In genomic region chr4:52665592-52665991, GRCh38 we compare ENCODE assay signal across 9 cellular contexts. TPM values are rescaled to one million over a fixed set of nuclear protein-coding genes. Genes with fewer than 3 reads are reported as not detected.
DNase-seq lines count a peak whose midpoint lies in the region; ATAC-seq, FAIRE-seq and TF ChIP-seq lines count a peak whose summit lies in the region.
"Had no signal": no experiment of that assay in that cellular context is flagged by ENCODE, and none has a peak within 500 bp of the region (broad histone marks: within the 10 kb centered on the region; RNA-seq: fewer than 3 reads in every experiment).

No MANE protein-coding gene starts in this region.

- TF ChIP-seq RAD21 in H1 (IDR thresholded peaks at IDR 0.05 in 1 of 2, conservative IDR thresholded peaks at IDR 0.05 in 1 of 2; ENCODE audit: low read depth in 2 of 2, low read length in 2 of 2): peak; percentile 67 to 73

- no peak overlapping the region for H4K8ac ChIP-seq in H1 (ENCODE audit: extremely low read depth, insufficient read depth, low read length)

- TF ChIP-seq CTCF in DOHH2 (IDR thresholded peaks at IDR 0.05; ENCODE audit: low read depth, low read length, poor library complexity, severe bottlenecking): peak; percentile 65
- peak in 2 of 3 experiments; percentile 42 to 57; a peak in 2 of 4 replicates for TF ChIP-seq CTCF in H1 (IDR thresholded peaks at IDR 0.05; ENCODE audit: control extremely low read depth in 1 of 3, insufficient read depth in 1 of 3, low read depth in 1 of 3, low read length in 3 of 3)
- TF ChIP-seq CTCF in thyroid gland (IDR thresholded peaks at IDR 0.05): peak in 3 of 6 experiments; percentile 6 to 35 (median 14)

- no peak overlapping the region for H4K5ac ChIP-seq in H1 (ENCODE audit: insufficient read length, low read depth, low read length)

- peaks cover 16% of the 10 kb centered on the region for H3K9me3 ChIP-seq in DOHH2 (ENCODE audit: control insufficient read depth, insufficient read depth, low read length)
- no peaks in the 10 kb centered on the region for H3K9me3 ChIP-seq in Karpas-422 (ENCODE audit: low read length)
- H3K9me3 ChIP-seq in H1 (ENCODE audit: insufficient read depth in 2 of 2, low read depth in 1 of 2, low read length in 1 of 2): peaks cover 0 to 8% of the 10 kb centered on the region in 2 experiments; a peak in 2 of 4 replicates
- H3K9me3 ChIP-seq in thyroid gland: no peaks in the 10 kb centered on the region

- H3K9me2 ChIP-seq in DOHH2 (replicated peaks; ENCODE audit: control insufficient read depth, low read length): no peaks in the 10 kb centered on the region
- H3K9me2 ChIP-seq in Karpas-422 (replicated peaks; ENCODE audit: insufficient read depth, low read length): no peaks in the 10 kb centered on the region

- no peak for TF ChIP-seq POLR2A in H1 (IDR thresholded peaks at IDR 0.05; ENCODE audit: control extremely low read depth in 1 of 2, low read depth in 2 of 2, low read length in 2 of 2)
- no peak for TF ChIP-seq POLR2A in thyroid gland (IDR thresholded peaks at IDR 0.05)

- TF ChIP-seq EP300 in H1 (IDR thresholded peaks at IDR 0.05; ENCODE audit: borderline replicate concordance in 1 of 2, low read depth in 2 of 2, low read length in 2 of 2): no peak

- CTCF ChIA-PET in H1 (lab: Charles Lee; ENCODE audit: partially characterized antibody): interaction anchor here (1.1 to 1.7 kb wide), 2 partner anchors 23 to 120 kb away, joined by 3 to 7 read pairs; no protein-coding TSS in a partner anchor

- no peak overlapping the region for H3K56ac ChIP-seq in H1 (replicated peaks; ENCODE audit: insufficient read length, low read depth, low read length)

- H3K36me3 ChIP-seq in DOHH2 (ENCODE audit: control insufficient read depth, low read length): peaks cover 26% of the 10 kb centered on the region
- H3K36me3 ChIP-seq in Karpas-422 (ENCODE audit: insufficient read depth, low read length): peaks cover 10% of the 10 kb centered on the region
- H3K36me3 ChIP-seq in H1 (ENCODE audit: control insufficient read depth in 2 of 4, insufficient read depth in 4 of 4, low read length in 3 of 4): peaks cover 0 to 4% (median 0%) of the 10 kb centered on the region in 4 experiments; a peak in 1 of 8 replicates
- no peaks in the 10 kb centered on the region for H3K36me3 ChIP-seq in thyroid gland

- no peak overlapping the region for H2BK20ac ChIP-seq in H1 (ENCODE audit: low read length)

- no peak overlapping the region for H2BK120ac ChIP-seq in H1 (replicated peaks; ENCODE audit: low read depth, low read length)

- no peak overlapping the region for H2BK5ac ChIP-seq in H1 (ENCODE audit: low read depth, low read length)

- no peaks in the 10 kb centered on the region for H3K79me1 ChIP-seq in H1 (ENCODE audit: low read depth, low read length)

- DNase-seq in Karpas-422 (peak; percentile 79), H1 (ENCODE audit: low read depth in 1 of 2, low spot score in 2 of 2) (no peak), NCI-H1436 (lab: John Stamatoyannopoulos, UW) (no peak), thyroid gland (no peak), NCI-H2081 (lab: John Stamatoyannopoulos, UW) (no peak)
- DNase-seq in effector CD4-positive, alpha-beta T cell: no peak

- H2BK15ac ChIP-seq in H1 (ENCODE audit: low read length): no peak overlapping the region

- POLR2A ChIA-PET in H1 (lab: Charles Lee; ENCODE audit: partially characterized antibody): interaction anchor here (1.3 to 1.7 kb wide), 3 partner anchors 47 to 78 kb away, joined by 3 to 9 read pairs (median 4); no protein-coding TSS in a partner anchor

- H4K20me1 ChIP-seq in DOHH2 (ENCODE audit: control insufficient read depth, insufficient read depth, low read depth, low read length): no peaks in the 10 kb centered on the region
- H4K20me1 ChIP-seq in Karpas-422 (ENCODE audit: insufficient read depth, low read depth, low read length): peaks cover 3% of the 10 kb centered on the region; the same call in 1 of the 2 replicates
- H4K20me1 ChIP-seq in H1 (replicated peaks in 1 of 2; ENCODE audit: control insufficient read depth in 1 of 2, insufficient read depth in 2 of 2, low read length in 2 of 2): no peaks in the 10 kb centered on the region

- FAIRE-seq in H1 (lab: Jason Lieb, UNC): no peak
- FAIRE-seq: astrocyte had no signal

- no peaks in the 10 kb centered on the region for H3F3A ChIP-seq in DOHH2 (ENCODE audit: control insufficient read depth, insufficient read depth)

- H3K4me1 ChIP-seq in DOHH2 (ENCODE audit: control insufficient read depth, low read length) (peaks cover 8% of the 10 kb centered on the region), Karpas-422 (ENCODE audit: low read length) (peaks cover 8% of the 10 kb centered on the region), H1 (replicated peaks in 1 of 4; ENCODE audit: control insufficient read depth in 3 of 4, insufficient read depth in 4 of 4, low read length in 3 of 4) (peaks cover 0 to 3% (median 0%) of the 10 kb centered on the region in 4 experiments; a peak in 1 of 7 replicates), thyroid gland (peaks cover 0 to 1% of the 10 kb centered on the region in 2 donors)

- no peak overlapping the region for H3K14ac ChIP-seq in H1 (ENCODE audit: insufficient read length)

- H3K4me3 ChIP-seq in DOHH2 (ENCODE audit: low read length) (no peak overlapping the region), Karpas-422 (ENCODE audit: low read length) (no peak overlapping the region), H1 (ENCODE audit: extremely low read depth in 1 of 4, insufficient read depth in 2 of 4, low read depth in 3 of 4, low read length in 4 of 4) (no peak overlapping the region), thyroid gland (replicated peaks in 1 of 3) (no peak overlapping the region)

- H3K4me2 ChIP-seq in DOHH2 (ENCODE audit: low read length): no peak overlapping the region
- no peak overlapping the region for H3K4me2 ChIP-seq in Karpas-422 (ENCODE audit: low read depth, low read length, poor library complexity, severe bottlenecking)
- H3K4me2 ChIP-seq in H1 (ENCODE audit: insufficient read depth in 1 of 2, low read depth in 2 of 2, low read length in 2 of 2): no peak overlapping the region

- H3K23ac ChIP-seq in H1 (ENCODE audit: insufficient read length): no peak overlapping the region

- no peak overlapping the region for H4K91ac ChIP-seq in H1 (replicated peaks; ENCODE audit: insufficient read length, low read length)

- no peak overlapping the region for H3K4ac ChIP-seq in H1 (replicated peaks; ENCODE audit: insufficient read length, low read depth, low read length)

- no peaks in the 10 kb centered on the region; the same call in 1 of the 2 replicates for H3K79me2 ChIP-seq in DOHH2 (ENCODE audit: control insufficient read depth, low read length)
- no peaks in the 10 kb centered on the region for H3K79me2 ChIP-seq in Karpas-422 (ENCODE audit: low read length)
- H3K79me2 ChIP-seq in H1 (ENCODE audit: control insufficient read depth in 1 of 2, insufficient read depth in 2 of 2, low read length in 2 of 2): no peaks in the 10 kb centered on the region

- no peaks in the 10 kb centered on the region for H3K23me2 ChIP-seq in H1 (ENCODE audit: low read depth, low read length)

- no peak overlapping the region for H3K9ac ChIP-seq in Karpas-422 (ENCODE audit: low read length)
- H3K9ac ChIP-seq in H1 (replicated peaks in 1 of 4; ENCODE audit: extremely low read depth in 1 of 4, low read depth in 3 of 4, low read length in 3 of 4): no peak overlapping the region

- 71% methylated on average over 2 of the region's 2 CpGs; no CpG with 5 or more reads in 1 of the 2 experiments for WGBS in H1 (ENCODE audit: extremely low coverage in 1 of 2, insufficient coverage in 1 of 2, insufficient read length in 1 of 2, insufficient replicate concordance in 2 of 2, low coverage in 1 of 2, low lambda C conversion rate in 2 of 2, missing lambda C conversion rate in 1 of 2), 2 experiments
- 31 to 34% methylated on average over 2 of the region's 2 CpGs for WGBS in thyroid gland, 2 donors

- H3K27me3 ChIP-seq in DOHH2 (ENCODE audit: control insufficient read depth, low read length) (no peaks in the 10 kb centered on the region), Karpas-422 (ENCODE audit: low read length) (no peaks in the 10 kb centered on the region), H1 (replicated peaks in 1 of 4; ENCODE audit: control insufficient read depth in 3 of 4, extremely low read depth in 1 of 4, insufficient read depth in 3 of 4, low read length in 3 of 4) (no peaks in the 10 kb centered on the region; a peak in 2 of 7 replicates), thyroid gland (no peaks in the 10 kb centered on the region)

- H2AK5ac ChIP-seq in H1 (ENCODE audit: low read depth, low read length): no peak overlapping the region

- ATAC-seq in GM21390 (IDR thresholded peaks at IDR 0.05; ENCODE audit: unreplicated experiment): peak; percentile 78

- H2BK12ac ChIP-seq in H1 (ENCODE audit: low read depth, low read length): no peak overlapping the region

- H3K27ac ChIP-seq in DOHH2 (ENCODE audit: low read depth, low read length) (no peak overlapping the region), Karpas-422 (ENCODE audit: low read length) (no peak overlapping the region), H1 (ENCODE audit: low read depth, low read length) (no peak overlapping the region), thyroid gland (no peak overlapping the region)

- H3K18ac ChIP-seq in H1 (ENCODE audit: extremely low read depth, low read length): no peak overlapping the region

- no peak overlapping the region for H2AFZ ChIP-seq in Karpas-422 (ENCODE audit: low read length)
- H2AFZ ChIP-seq in H1 (ENCODE audit: low read length): no peak overlapping the region

- intact Hi-C loops in thyroid gland (cut with DNase I): no loop called here

TF ChIP-seq in H1, 55 proteins besides CTCF, POLR2A, EP300 and RAD21 (continues in another document):
- TF ChIP-seq POU5F1 (IDR thresholded peaks at IDR 0.05; ENCODE audit: low read depth, low read length): no peak
- TF ChIP-seq CHD1 (IDR thresholded peaks at IDR 0.05; ENCODE audit: low read depth, low read length): no peak
- TF ChIP-seq TAF1 (IDR thresholded peaks at IDR 0.05; ENCODE audit: low read depth, low read length): no peak
- no peak for TF ChIP-seq CBX5 (IDR thresholded peaks at IDR 0.05; ENCODE audit: low read depth, low read length)
- no peak for TF ChIP-seq SP1 (IDR thresholded peaks at IDR 0.05; ENCODE audit: low read depth, low read length)
- TF ChIP-seq CBX8 (IDR thresholded peaks at IDR 0.05; ENCODE audit: borderline replicate concordance, low read depth, low read length): no peak

RNA-seq across cellular contexts. Expression of gene USP46, which starts 6.5 kb away (rescaled TPM):
- 8.8 and 14.5 TPM in 2 replicates for total RNA-seq in Karpas-422 (2014; rRNA removed; shearing (Covaris generic); ENCODE audit: low replicate concordance)
- 53.4 and 62.4 TPM in 2 replicates for total RNA-seq in H1 (2021; fragmentation: NEBNext Ultra II Directional; extraction: Animal tissue kit (Norgen Biotek cat#: 25700))
- polyA plus RNA-seq in H1 (2011; rRNA removed): 6.3 and 10.6 TPM in 2 replicates
- polyA plus RNA-seq in H1 (2011; cell fraction: cytosol; rRNA removed): 11.6 TPM
- 12.2 TPM for polyA plus RNA-seq in H1 (2011; cell fraction: nucleus; rRNA removed)
- polyA plus RNA-seq in H1 (2012, experiment 1 of 2): 17.4 to 32.6 TPM (median 22.0 TPM) in 4 replicates
- 2.5 TPM for polyA plus RNA-seq in H1 (2012, experiment 2 of 2)
- polyA plus RNA-seq in H1 (2013, experiment 1 of 2): 32.9 TPM
- polyA plus RNA-seq in H1 (2013, experiment 2 of 2): 32.3 TPM
- 75.7 and 77.0 TPM in 2 replicates for polyA minus RNA-seq in H1 (2011; rRNA and poly(A)+ RNA removed)
- polyA minus RNA-seq in H1 (2011; cell fraction: cytosol; rRNA and poly(A)+ RNA removed): 23.9 TPM
- polyA minus RNA-seq in H1 (2011; cell fraction: nucleus; rRNA and poly(A)+ RNA removed): 50.0 TPM
- 10 to 100 TPM; 10.8 to 17.6 (median 14.2) TPM for total RNA-seq in thyroid gland
